17 cellular contexts compared by ENCODE assay signal in the genomic region with DNA sequence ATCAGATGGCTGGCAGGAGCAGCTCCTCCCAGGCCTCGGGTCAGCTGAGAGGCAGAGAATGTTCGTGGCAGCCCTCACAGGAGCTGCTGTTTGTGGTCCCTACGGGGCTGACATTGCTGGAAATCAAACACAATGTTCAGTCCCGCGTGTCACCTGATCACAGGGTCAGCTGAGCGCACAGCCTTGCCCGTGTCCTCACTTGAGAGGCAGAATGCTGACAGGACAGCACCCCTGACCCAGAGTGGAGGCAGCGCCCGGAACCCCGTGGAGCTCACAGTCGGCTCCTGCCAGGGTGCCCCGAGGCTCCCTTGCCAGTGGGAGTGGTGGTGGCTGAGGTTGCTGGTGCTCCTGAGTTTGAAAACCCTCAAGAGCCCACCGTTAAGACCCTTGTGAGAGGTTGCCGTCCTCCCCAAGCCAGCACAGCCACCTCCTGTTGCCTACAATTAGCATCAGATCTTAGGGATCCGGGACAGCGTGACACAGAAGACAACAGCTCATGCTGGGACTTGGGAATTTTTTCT. TPM values are rescaled to one million over a fixed set of nuclear protein-coding genes. Genes with fewer than 3 reads are reported as not detected.
DNase-seq lines count a peak whose midpoint lies in the region; ATAC-seq, FAIRE-seq and TF ChIP-seq lines count a peak whose summit lies in the region.
"Had no signal": no experiment of that assay in that cellular context is flagged by ENCODE, and none has a peak within 500 bp of the region (broad histone marks: within the 10 kb centered on the region; RNA-seq: fewer than 3 reads in every experiment).

No MANE protein-coding gene starts in this region.

- no peak overlapping the region for H2BK5ac ChIP-seq in IMR-90 (ENCODE audit: low read depth, low read length, poor library complexity, severe bottlenecking)

- H3K9me1 ChIP-seq in IMR-90 (ENCODE audit: insufficient read depth, low read length) (peaks cover 12% of the 10 kb centered on the region; the same call in 1 of the 2 replicates), K562 (ENCODE audit: control insufficient read depth, insufficient read depth, low read length) (no peaks in the 10 kb centered on the region)

- H3K79me2 ChIP-seq in K562 (ENCODE audit: control insufficient read depth, insufficient read depth, low read length) (peaks cover 16% of the 10 kb centered on the region), osteoblast (ENCODE audit: insufficient read depth, low read length) (peaks cover 16% of the 10 kb centered on the region)

- H3K4me3 ChIP-seq in A549 (no peak overlapping the region), IMR-90 (ENCODE audit: insufficient read depth, low read depth, low read length) (no peak overlapping the region), K562 (no peak overlapping the region), osteoblast (ENCODE audit: insufficient read depth, low read length) (no peak overlapping the region)

- no peak for TF ChIP-seq POLR2A in A549 (IDR thresholded peaks at IDR 0.05; ENCODE audit: low read length)
- TF ChIP-seq POLR2A in IMR-90 (IDR thresholded peaks at IDR 0.05; ENCODE audit: low read depth, low read length) = no peak
- no peak for TF ChIP-seq POLR2A in K562 (conservative IDR thresholded peaks at IDR 0.05)

- peak overlapping the region; percentile 49 for H2AK9ac ChIP-seq in IMR-90 (replicated peaks; ENCODE audit: low read depth, low read length, poor library complexity)

- H3K36me3 ChIP-seq in IMR-90 (ENCODE audit: control insufficient read depth, insufficient read depth, low read length) (no peaks in the 10 kb centered on the region), K562 (ENCODE audit: control insufficient read depth, insufficient read depth, low read length) (no peaks in the 10 kb centered on the region), osteoblast (ENCODE audit: insufficient read depth, low read length) (no peaks in the 10 kb centered on the region)
- H3K36me3 ChIP-seq: neural progenitor cell, stomach, vagina had no signal

- intact Hi-C loops in IMR-90 (cut with micrococcal nuclease) = no loop called here
- intact Hi-C loops in K562 (cut with micrococcal nuclease) = loop anchor here (10.0 kb wide), 1 partner anchor 237 kb away; the partner anchor contains the start of gene CEP131

- POLR2A ChIA-PET in A549 (lab: Yijun Ruan, JAX) (no interaction called here), IMR-90 (lab: Charles Lee; ENCODE audit: unreplicated experiment) (no interaction called here), K562 (lab: Yijun Ruan, JAX) (no interaction called here)

- CTCF ChIA-PET in A549 (lab: Yijun Ruan, JAX) (interaction anchor here (0.8 to 4.2 kb wide), 10 partner anchors 9 to 562 kb away, joined by 3 to 19 read pairs (median 5); partner anchors contain the start of gene NPTX1), IMR-90 (lab: Yijun Ruan, JAX) (interaction anchor here (0.7 kb wide), 1 partner anchor 36 kb away, joined by 3 read pairs; no protein-coding TSS in a partner anchor), K562 (lab: Yijun Ruan, JAX; ENCODE audit: low intra/inter-chr PET ratio) (interaction anchor here (0.8 to 5.7 kb wide), 3 partner anchors 109 to 114 kb away, joined by 3 to 64 read pairs (median 3); no protein-coding TSS in a partner anchor)

- H3K4ac ChIP-seq in IMR-90 (ENCODE audit: low read depth, low read length) = no peak overlapping the region

- H4K20me1 ChIP-seq in IMR-90 (ENCODE audit: insufficient read depth, low read length) (no peaks in the 10 kb centered on the region; the same call in 1 of the 2 replicates), K562 (replicated peaks; ENCODE audit: control insufficient read depth, insufficient read depth, low read length) (0 out of 2 replicates have a peak, but pooled peaks cover 3% of the 10 kb centered on the region), osteoblast (ENCODE audit: insufficient read depth, low read length) (peaks cover 4% of the 10 kb centered on the region)

- no peaks in the 10 kb centered on the region for H3K27me3 ChIP-seq in IMR-90 (ENCODE audit: control insufficient read depth, insufficient read depth, low read length)
- peaks cover under 1 to 13% of the 10 kb centered on the region in 2 experiments; a peak in 4 of 5 replicates for H3K27me3 ChIP-seq in K562 (ENCODE audit: control insufficient read depth in 2 of 2, insufficient read depth in 2 of 2, low read length in 2 of 2)
- no peaks in the 10 kb centered on the region for H3K27me3 ChIP-seq in osteoblast (ENCODE audit: insufficient read depth, low read length)
- H3K27me3 ChIP-seq: stomach, vagina had no signal

- no peak overlapping the region for H4K5ac ChIP-seq in IMR-90 (ENCODE audit: low read depth, low read length)

- in situ Hi-C loops in IMR-90 (cut with MboI; ENCODE audit: low sequenced_read_pairs) (no loop called here), K562 (cut with MboI) (loop anchor here (5.0 to 10.0 kb wide), 2 partner anchors 109 to 793 kb away; no protein-coding TSS in a partner anchor)

- H3K27ac ChIP-seq in A549 (no peak overlapping the region), IMR-90 (ENCODE audit: insufficient read depth, low read length) (no peak overlapping the region), K562 (ENCODE audit: extremely low read depth, low read depth, low read length) (no peak overlapping the region), osteoblast (ENCODE audit: low read depth, low read length) (no peak overlapping the region)
- H3K27ac ChIP-seq: neural progenitor cell, vagina had no signal

- H3K9me3 ChIP-seq in A549 (no peaks in the 10 kb centered on the region), IMR-90 (ENCODE audit: control insufficient read depth, insufficient read depth, low read length) (no peaks in the 10 kb centered on the region), K562 (replicated peaks; ENCODE audit: control insufficient read depth, insufficient read depth, low read depth, low read length) (no peaks in the 10 kb centered on the region), osteoblast (ENCODE audit: low read depth, low read length) (no peaks in the 10 kb centered on the region)
- H3K9me3 ChIP-seq: stomach, vagina had no signal

- H3K23ac ChIP-seq in IMR-90 (ENCODE audit: low read depth, low read length) = no peak overlapping the region

- H2AFZ ChIP-seq in IMR-90 (replicated peaks; ENCODE audit: low read length, poor library complexity) (peak overlapping the region; percentile 75), K562 (ENCODE audit: low read depth, low read length) (peak overlapping the region; percentile 44; the same call in 1 of the 2 replicates), osteoblast (ENCODE audit: low read length) (peak overlapping the region; percentile 74)
- H2AFZ ChIP-seq: neural progenitor cell had no signal

- no TSS peak for BruUV-seq in IMR-90 (replicated peaks; lab: Mats Ljungman, UMichigan)
- BruUV-seq in K562 (replicated peaks; lab: Mats Ljungman, UMichigan) = no TSS peak

- H3K9ac ChIP-seq in IMR-90 (ENCODE audit: low read depth, low read length) (no peak overlapping the region), K562 (ENCODE audit: insufficient read depth in 1 of 2, low read depth in 2 of 2, low read length in 2 of 2) (peak overlapping the region in 1 of 2 experiments; percentile 77; a peak in 2 of 4 replicates)
- H3K9ac ChIP-seq: neural progenitor cell had no signal

- H3K79me1 ChIP-seq in IMR-90 (ENCODE audit: low read depth in 1 of 2, low read length in 2 of 2) = peaks cover 12 to 14% of the 10 kb centered on the region in 2 experiments; a peak in 3 of 4 replicates

- H2AK5ac ChIP-seq in IMR-90 (ENCODE audit: low read depth, low read length) = no peak overlapping the region

- dilution Hi-C loops in IMR-90 (cut with HindIII; ENCODE audit: low sequenced_read_pairs, unreplicated experiment) = no loop called here

- H3K4me1 ChIP-seq in A549 (peaks cover 14% of the 10 kb centered on the region), IMR-90 (ENCODE audit: control insufficient read depth, insufficient read depth, low read length) (peaks cover 12% of the 10 kb centered on the region), K562 (replicated peaks in 1 of 2; ENCODE audit: control insufficient read depth in 2 of 2, insufficient read depth in 2 of 2, low read length in 2 of 2) (peaks cover 5 to 51% of the 10 kb centered on the region in 2 experiments; a peak in 4 of 5 replicates), osteoblast (ENCODE audit: insufficient read depth, low read length) (peaks cover 27% of the 10 kb centered on the region)

- TF ChIP-seq EP300 in A549 (IDR thresholded peaks at IDR 0.05) = no peak
- TF ChIP-seq EP300 in K562 (IDR thresholded peaks at IDR 0.05; ENCODE audit: low read length) = no peak

- no peak for TF ChIP-seq CTCF in A549 (IDR thresholded peaks at IDR 0.05)
- no peak for TF ChIP-seq CTCF in IMR-90 (conservative IDR thresholded peaks at IDR 0.05; ENCODE audit: low read depth, low read length)
- TF ChIP-seq CTCF in K562 (IDR thresholded peaks at IDR 0.05 in 2 of 3, conservative IDR thresholded peaks at IDR 0.05 in 1 of 3; ENCODE audit: insufficient read depth in 2 of 3, low read depth in 1 of 3, low read length in 3 of 3) = no peak
- no peak for TF ChIP-seq CTCF in osteoblast (IDR thresholded peaks at IDR 0.05; ENCODE audit: extremely low read depth, low read depth, low read length)

- FAIRE-seq in A549 (lab: Jason Lieb, UNC) (no peak), K562 (lab: Jason Lieb, UNC) (no peak)
- FAIRE-seq: endothelial cell of umbilical vein, frontal cortex, GM19239 had no signal

- H3K4me2 ChIP-seq in A549 (no peak overlapping the region), IMR-90 (ENCODE audit: low read depth, low read length) (no peak overlapping the region), K562 (ENCODE audit: insufficient read depth, low read length) (no peak overlapping the region; the same call in 1 of the 2 replicates), osteoblast (ENCODE audit: insufficient read depth, low read length) (no peak overlapping the region)

- H2BK120ac ChIP-seq in IMR-90 (ENCODE audit: low read depth, low read length) = no peak overlapping the region

- H3K14ac ChIP-seq in IMR-90 (replicated peaks; ENCODE audit: low read depth, low read length) = no peak overlapping the region

- TF ChIP-seq RAD21 in A549 (conservative IDR thresholded peaks at IDR 0.05 in 1 of 2, IDR thresholded peaks at IDR 0.05 in 1 of 2) = no peak
- TF ChIP-seq RAD21 in IMR-90 (IDR thresholded peaks at IDR 0.05; ENCODE audit: low read length) = no peak
- no peak for TF ChIP-seq RAD21 in K562 (CRISPR knock-in tag; conservative IDR thresholded peaks at IDR 0.05 in 1 of 2, IDR thresholded peaks at IDR 0.05 in 1 of 2)

- DNase-seq in A549 (ENCODE audit: low read depth in 1 of 2, low spot score in 1 of 2) (no peak), IMR-90 (no peak), K562 (ENCODE audit: extremely low read depth in 1 of 4, low spot score in 3 of 4) (no peak), osteoblast (ENCODE audit: insufficient read length, low spot score, missing footprints) (peak; percentile 81), GM19240 (ENCODE audit: insufficient read length, low spot score) (no peak), globus pallidus (ENCODE audit: low spot score) (no peak)
- no peak for DNase-seq in activated CD4-positive, alpha-beta T cell treated with anti-CD3 and anti-CD28 coated beads, Interleukin-2, amount 50 U/mL, for 1 hour
- DNase-seq: activated effector memory CD4-positive, alpha-beta T cell treated with Interleukin-2 at 50 U/mL for 16 hours; NCI-H1436; stimulated activated CD4-positive, alpha-beta T cell treated with anti-CD3 and anti-CD28 coated beads, Interleukin-12 subunit alpha, Interleukin-12 subunit beta, amount 100 ng/mL, for 4 hours; stomach had no signal

- no peak overlapping the region for H3K18ac ChIP-seq in IMR-90 (ENCODE audit: low read depth, low read length)

- no peak overlapping the region for H2BK20ac ChIP-seq in IMR-90 (ENCODE audit: low read depth, low read length)

- H3K56ac ChIP-seq in IMR-90 (ENCODE audit: extremely low read depth, insufficient read depth, low read length) = no peak overlapping the region

- no peak overlapping the region for H4K8ac ChIP-seq in IMR-90 (ENCODE audit: low read depth in 2 of 2, low read length in 2 of 2)

- no peak overlapping the region for H2BK15ac ChIP-seq in IMR-90 (ENCODE audit: low read depth, low read length)

- ATAC-seq in A549 (no peak), IMR-90 (ENCODE audit: low read depth) (no peak), K562 (no peak), HG02763 (IDR thresholded peaks at IDR 0.05; ENCODE audit: unreplicated experiment) (no peak)

- no peak overlapping the region for H4K91ac ChIP-seq in IMR-90 (ENCODE audit: insufficient read depth, low read depth, low read length)

- WGBS in A549 (ENCODE audit: missing lambda C conversion rate) = 69% methylated on average over 14 of the region's 16 CpGs
- WGBS in IMR-90 (ENCODE audit: extremely low coverage in 2 of 2, insufficient read length in 1 of 2), 2 experiments = 90% methylated on average over 2 of the region's 16 CpGs; no CpG with 5 or more reads in 1 of the 2 experiments
- 36% methylated on average over 16 of the region's 16 CpGs for WGBS in K562 (ENCODE audit: insufficient coverage, low coverage, missing lambda C conversion rate)

RNA-seq across cellular contexts. Expression of gene CHMP6, which starts 3.6 kb away (rescaled TPM):
- polyA plus RNA-seq in A549 (2011; rRNA removed) = 17.8 and 28.9 TPM in 2 replicates
- polyA plus RNA-seq in A549 (2012; cell fraction: cytosol; rRNA removed) = 36.9 and 47.2 TPM in 2 replicates
- polyA plus RNA-seq in A549 (2012; cell fraction: nucleus; rRNA removed) = 34.1 and 42.1 TPM in 2 replicates
- 26.6 to 32.7 TPM (median 30.8 TPM) in 3 replicates for polyA plus RNA-seq in A549 (2017; fragmentation: RNase III; extraction: RNeasy Plus Mini Kit Qiagen cat#74134 plus additional on column Dnase treatment)
- polyA minus RNA-seq in A549 (2011; rRNA and poly(A)+ RNA removed) = 9.5 and 11.2 TPM in 2 replicates
- total RNA-seq in IMR-90 (2012; rRNA removed) = 5.0 and 7.2 TPM in 2 replicates
- 40.3 and 44.2 TPM in 2 replicates for polyA plus RNA-seq in IMR-90 (2012; rRNA removed)
- 36.0 and 41.8 TPM in 2 replicates for polyA plus RNA-seq in IMR-90 (2012; cell fraction: cytosol; rRNA removed)
- 18.8 and 27.5 TPM in 2 replicates for polyA plus RNA-seq in IMR-90 (2012; cell fraction: nucleus; rRNA removed; ENCODE audit: low replicate concordance)
- total RNA-seq in K562 (2011; cell fraction: chromatin; rRNA removed; ENCODE audit: low replicate concordance) = 33.8 and 66.2 TPM in 2 replicates
- 40.5 and 47.9 TPM in 2 replicates for total RNA-seq in K562 (2011; cell fraction: nucleolus; rRNA removed)
- total RNA-seq in K562 (2011; cell fraction: nucleoplasm; rRNA removed) = 22.9 and 24.6 TPM in 2 replicates
- 10.3 and 12.9 TPM in 2 replicates for total RNA-seq in K562 (2014; rRNA removed)
- 14.4 and 15.7 TPM in 2 replicates for total RNA-seq in K562 (2014; rRNA removed; fragmentation: Illumina TruSeq; extraction: Trizol)
- total RNA-seq in K562 (2015; rRNA removed; fragmentation: Illumina TruSeq; extraction: Trizol) = 12.7 and 13.8 TPM in 2 replicates
- total RNA-seq in K562 (2021) = 25.6 and 26.8 TPM in 2 replicates
- 8.0 and 13.4 TPM in 2 replicates for polyA plus RNA-seq in K562 (2011; rRNA removed)
- polyA plus RNA-seq in K562 (2011; cell fraction: cytosol; rRNA removed) = 10.5 and 35.5 TPM in 2 replicates
- 10.7 and 20.1 TPM in 2 replicates for polyA plus RNA-seq in K562 (2011; cell fraction: nucleus; rRNA removed)
- 13.7 and 20.1 TPM in 2 replicates for polyA plus RNA-seq in K562 (2012)
- polyA plus RNA-seq in K562 (2014; fragmentation: Illumina TruSeq; extraction: Trizol) = 11.4 and 15.5 TPM in 2 replicates
- polyA plus RNA-seq in K562 (2014; fragmentation: Nextera tagmentation; extraction: Ambion mirVana) = 1 to 10 TPM in 1 of 2 experiments, under 1 TPM in 1; 0.25 to 1.8 TPM
- polyA plus RNA-seq in K562 (2014; rRNA removed) = 28.3 and 30.4 TPM in 2 replicates
- polyA minus RNA-seq in K562 (2011; rRNA and poly(A)+ RNA removed) = 11.2 and 15.9 TPM in 2 replicates
- 5.0 and 8.7 TPM in 2 replicates for polyA minus RNA-seq in K562 (2011; cell fraction: cytosol; rRNA and poly(A)+ RNA removed)
- 13.5 and 13.7 TPM in 2 replicates for polyA minus RNA-seq in K562 (2011; cell fraction: nucleus; rRNA and poly(A)+ RNA removed)
- total RNA-seq in osteoblast = 21.4 and 21.8 TPM in 2 replicates

RNA-seq across cellular contexts. Expression of gene BAIAP2, which starts 47.0 kb away (rescaled TPM):
- polyA plus RNA-seq in A549 (2011; rRNA removed) (7.1 and 8.6 TPM in 2 replicates), A549 (2017; fragmentation: RNase III; extraction: RNeasy Plus Mini Kit Qiagen cat#74134 plus additional on column Dnase treatment) (23.9 to 30.4 TPM (median 27.5 TPM) in 3 replicates), IMR-90 (2012; rRNA removed) (32.6 and 36.1 TPM in 2 replicates), K562 (2011; rRNA removed) (9.8 and 13.6 TPM in 2 replicates), K562 (2014; fragmentation: Illumina TruSeq; extraction: Trizol) (20.7 and 30.0 TPM in 2 replicates), K562 (2014; fragmentation: Nextera tagmentation; extraction: Ambion mirVana) (1 to 10 TPM; 2.3 to 2.4 TPM), K562 (2014; rRNA removed) (17.3 and 23.2 TPM in 2 replicates)
- 15.7 and 21.3 TPM in 2 replicates for polyA plus RNA-seq in A549 (2012; cell fraction: cytosol; rRNA removed)
- 44.2 and 62.0 TPM in 2 replicates for polyA plus RNA-seq in A549 (2012; cell fraction: nucleus; rRNA removed)
- polyA minus RNA-seq in A549 (2011; rRNA and poly(A)+ RNA removed) = 9.4 and 10.6 TPM in 2 replicates
- total RNA-seq in IMR-90 (2012; rRNA removed) (18.3 and 22.8 TPM in 2 replicates), K562 (2014; rRNA removed) (26.7 and 31.9 TPM in 2 replicates), K562 (2014; rRNA removed; fragmentation: Illumina TruSeq; extraction: Trizol) (14.2 and 17.7 TPM in 2 replicates), K562 (2015; rRNA removed; fragmentation: Illumina TruSeq; extraction: Trizol) (18.4 and 21.2 TPM in 2 replicates), K562 (2021) (44.7 and 51.6 TPM in 2 replicates), osteoblast (15.6 and 19.4 TPM in 2 replicates)
- polyA plus RNA-seq in IMR-90 (2012; cell fraction: cytosol; rRNA removed) = 27.3 and 38.0 TPM in 2 replicates
- 37.9 and 82.6 TPM in 2 replicates for polyA plus RNA-seq in IMR-90 (2012; cell fraction: nucleus; rRNA removed; ENCODE audit: low replicate concordance)
- total RNA-seq in K562 (2011; cell fraction: chromatin; rRNA removed; ENCODE audit: low replicate concordance) = 69.8 and 141 TPM in 2 replicates
- 54.5 and 61.0 TPM in 2 replicates for total RNA-seq in K562 (2011; cell fraction: nucleolus; rRNA removed)
- total RNA-seq in K562 (2011; cell fraction: nucleoplasm; rRNA removed) = 40.5 and 42.0 TPM in 2 replicates
- polyA plus RNA-seq in K562 (2011; cell fraction: cytosol; rRNA removed) = 9.8 and 28.7 TPM in 2 replicates
- 37.7 and 77.3 TPM in 2 replicates for polyA plus RNA-seq in K562 (2011; cell fraction: nucleus; rRNA removed)
- 37.1 and 42.6 TPM in 2 replicates for polyA plus RNA-seq in K562 (2012)
- polyA minus RNA-seq in K562 (2011; rRNA and poly(A)+ RNA removed) = 11.9 and 13.6 TPM in 2 replicates
- polyA minus RNA-seq in K562 (2011; cell fraction: cytosol; rRNA and poly(A)+ RNA removed) = 22.8 and 24.8 TPM in 2 replicates
- 38.3 and 38.6 TPM in 2 replicates for polyA minus RNA-seq in K562 (2011; cell fraction: nucleus; rRNA and poly(A)+ RNA removed)

Comparison
In these comparisons a context has a peak if more than half of its experiments do, and no peak if none do; other contexts are left out.
1. Of the 35 proteins assayed by ChIP-seq in both K562 and A549: peak only in K562: none; only in A549: USF2; in both: none; in neither: 34.